13 cellular contexts compared by ENCODE assay signal in genomic region chr19:38700933-38701454, GRCh38. TPM values are rescaled to one million over a fixed set of nuclear protein-coding genes. Genes with fewer than 3 reads are reported as not detected.
DNase-seq lines count a peak whose midpoint lies in the region; ATAC-seq and TF ChIP-seq lines count a peak whose summit lies in the region.
"Had no signal": no experiment of that assay in that cellular context is flagged by ENCODE, and none has a peak within 500 bp of the region (broad histone marks: within the 10 kb centered on the region; RNA-seq: fewer than 3 reads in every experiment).

No MANE protein-coding gene starts in this region.

- H3K79me2 ChIP-seq in GM23338 (replicated peaks; ENCODE audit: insufficient read depth) (peaks cover 48% of the 10 kb centered on the region), hepatocyte (peaks cover 76% of the 10 kb centered on the region), neural progenitor cell (ENCODE audit: low read depth) (peaks cover 47% of the 10 kb centered on the region)

- H4K20me1 ChIP-seq in GM23338 (replicated peaks; ENCODE audit: insufficient read depth) (peaks cover 13% of the 10 kb centered on the region), hepatocyte (ENCODE audit: insufficient read depth, poor library complexity, severe bottlenecking) (peaks cover 13% of the 10 kb centered on the region), neural progenitor cell (ENCODE audit: low read depth) (peaks cover 39% of the 10 kb centered on the region)

- H3K9me3 Mint-ChIP-seq in GM23338 (no peaks in the 10 kb centered on the region), neural progenitor cell (no peaks in the 10 kb centered on the region)
- H3K9me3 Mint-ChIP-seq: T-helper 2 cell treated with Interferon-gamma antibody and Interleukin-4, amounts not matched to agents 5 μg/mL and 100 μg/mL, for 36 hours had no signal

- H3K4me1 ChIP-seq in GM23338 (ENCODE audit: insufficient read depth), result peaks cover 16% of the 10 kb centered on the region
- peaks cover 16% of the 10 kb centered on the region for H3K4me1 ChIP-seq in adipocyte (ENCODE audit: control insufficient read depth, insufficient read depth, low read length)
- H3K4me1 ChIP-seq in hepatocyte (ENCODE audit: insufficient read depth), result peaks cover 54% of the 10 kb centered on the region
- H3K4me1 ChIP-seq in gastrocnemius medialis, result peaks cover 30 to 39% of the 10 kb centered on the region in 2 donors
- peaks cover 16% of the 10 kb centered on the region for H3K4me1 ChIP-seq in neural progenitor cell

- DNase-seq in GM23338 (ENCODE audit: low spot score) (no peak), adipocyte (ENCODE audit: low read depth) (no peak), hepatocyte (ENCODE audit: low spot score) (no peak), gastrocnemius medialis (no peak), putamen (ENCODE audit: low spot score) (no peak), GM13977 (ENCODE audit: low spot score) (no peak), neural progenitor cell (ENCODE audit: low spot score) (no peak)
- DNase-seq: GDM1, immature natural killer cell, NCI-H187 treated with DMSO at 0.1 percent for 48 hours had no signal

- H3K9me3 ChIP-seq in adipocyte (ENCODE audit: control insufficient read depth, low read length) (no peaks in the 10 kb centered on the region), hepatocyte (ENCODE audit: low read depth) (no peaks in the 10 kb centered on the region), gastrocnemius medialis (no peaks in the 10 kb centered on the region), neural progenitor cell (ENCODE audit: low read depth) (no peaks in the 10 kb centered on the region)

- WGBS in hepatocyte (ENCODE audit: low lambda C conversion rate, missing lambda C conversion rate), result 73% methylated on average over 18 of the region's 18 CpGs

- peaks cover 14% of the 10 kb centered on the region for H3K27me3 Mint-ChIP-seq in GM23338 (ENCODE audit: insufficient read depth, low read depth, poor library complexity)
- H3K27me3 Mint-ChIP-seq in neural progenitor cell (ENCODE audit: insufficient read depth, low read depth), result no peaks in the 10 kb centered on the region

- no peaks in the 10 kb centered on the region for H3K27me3 ChIP-seq in GM23338 (ENCODE audit: insufficient read depth)
- H3K27me3 ChIP-seq in adipocyte (replicated peaks; ENCODE audit: control insufficient read depth, insufficient read depth, low read length), result no peaks in the 10 kb centered on the region
- no peaks in the 10 kb centered on the region for H3K27me3 ChIP-seq in hepatocyte
- H3K27me3 ChIP-seq in gastrocnemius medialis, result no peaks in the 10 kb centered on the region
- H3K27me3 ChIP-seq in neural progenitor cell, result no peaks in the 10 kb centered on the region

- H3K27ac ChIP-seq in GM23338 (ENCODE audit: low read depth) (peak overlapping the region; percentile 69; the same call in 1 of the 2 replicates), hepatocyte (peak overlapping the region; percentile 97), gastrocnemius medialis (peak overlapping the region; percentile 26 to 95 (median 60)), neural progenitor cell (no peak overlapping the region)
- H3K27ac ChIP-seq: C4-2B had no signal

- no peak for TF ChIP-seq POLR2A in gastrocnemius medialis (IDR thresholded peaks at IDR 0.05)

- H3K27ac Mint-ChIP-seq in GM23338 (0 out of 2 replicates have a peak overlapping the region, but pooled peaks have one; percentile 36), neural progenitor cell (no peak overlapping the region)
- H3K27ac Mint-ChIP-seq: T-helper 2 cell treated with Interferon-gamma antibody and Interleukin-4, amounts not matched to agents 5 μg/mL and 100 μg/mL, for 36 hours had no signal

- in situ Hi-C loops in gastrocnemius medialis (cut with MboI; ENCODE audit: low sequenced_read_pairs in 4 of 4), result no loop called here
- in situ Hi-C loops in GM13977 (cut with MboI; ENCODE audit: low pct_unique_long_range_greater_than_20kb, low sequenced_read_pairs, unreplicated experiment), result no loop called here

- H3F3A ChIP-seq in GM23338 (replicated peaks; ENCODE audit: low read depth) (0 out of 2 replicates have a peak, but pooled peaks cover 10% of the 10 kb centered on the region), neural progenitor cell (ENCODE audit: low read depth) (no peaks in the 10 kb centered on the region)

- H3K36me3 ChIP-seq in GM23338 (ENCODE audit: insufficient read depth), result peaks cover 10% of the 10 kb centered on the region; the same call in 1 of the 2 replicates
- H3K36me3 ChIP-seq in adipocyte (ENCODE audit: control insufficient read depth, insufficient read depth, low read length, severe bottlenecking), result peaks cover 65% of the 10 kb centered on the region
- H3K36me3 ChIP-seq in hepatocyte (replicated peaks; ENCODE audit: insufficient read depth, low read depth), result no peaks in the 10 kb centered on the region
- peaks cover 0 to 34% of the 10 kb centered on the region in 2 donors for H3K36me3 ChIP-seq in gastrocnemius medialis
- no peaks in the 10 kb centered on the region for H3K36me3 ChIP-seq in neural progenitor cell

- no peaks in the 10 kb centered on the region for H3K9me2 ChIP-seq in GM23338 (ENCODE audit: insufficient read depth)
- H3K9me2 ChIP-seq in hepatocyte (replicated peaks; ENCODE audit: insufficient read depth), result no peaks in the 10 kb centered on the region

- no peak overlapping the region for H3K4me2 ChIP-seq in GM23338
- H3K4me2 ChIP-seq in hepatocyte, result peak overlapping the region; percentile 49
- H3K4me2 ChIP-seq in neural progenitor cell, result no peak overlapping the region

- intact Hi-C loops in gastrocnemius medialis (cut with DNase I; ENCODE audit: low total_unique reads), result no loop called here

- H2AFZ ChIP-seq in GM23338, result no peak overlapping the region
- H2AFZ ChIP-seq in hepatocyte, result no peak overlapping the region
- H2AFZ ChIP-seq in neural progenitor cell (replicated peaks), result no peak overlapping the region

- H3K4me3 Mint-ChIP-seq in GM23338, result no peak overlapping the region
- H3K4me3 Mint-ChIP-seq in neural progenitor cell, result no peak overlapping the region
- H3K4me3 Mint-ChIP-seq: immature natural killer cell; T-helper 2 cell treated with Interferon-gamma antibody and Interleukin-4, amounts not matched to agents 5 μg/mL and 100 μg/mL, for 36 hours had no signal

- H3K4me3 ChIP-seq in GM23338 (no peak overlapping the region), adipocyte (ENCODE audit: low read length) (no peak overlapping the region), hepatocyte (no peak overlapping the region), gastrocnemius medialis (no peak overlapping the region), neural progenitor cell (no peak overlapping the region)

- no peak for TF ChIP-seq CTCF in GM23338 (conservative IDR thresholded peaks at IDR 0.05; ENCODE audit: low read depth in 2 of 2)
- no peak for TF ChIP-seq CTCF in hepatocyte (IDR thresholded peaks at IDR 0.05; ENCODE audit: poor library complexity)
- TF ChIP-seq CTCF in gastrocnemius medialis (IDR thresholded peaks at IDR 0.05 in 4 of 5, conservative IDR thresholded peaks at IDR 0.05 in 1 of 5), result no peak
- TF ChIP-seq CTCF in GM13977 (IDR thresholded peaks at IDR 0.05; ENCODE audit: extremely low read depth, insufficient read depth, missing control alignments), result no peak
- TF ChIP-seq CTCF in neural progenitor cell (IDR thresholded peaks at IDR 0.05), result no peak

- H3K4me1 Mint-ChIP-seq in GM23338, result peaks cover 34% of the 10 kb centered on the region
- H3K4me1 Mint-ChIP-seq in neural progenitor cell, result peaks cover 42% of the 10 kb centered on the region

- ATAC-seq in GM23338 (no peak), gastrocnemius medialis (no peak), HG03025 (IDR thresholded peaks at IDR 0.05; ENCODE audit: low FRiP score, unreplicated experiment) (no peak)

- peaks cover 68% of the 10 kb centered on the region for H3K36me3 Mint-ChIP-seq in GM23338 (ENCODE audit: low read depth)
- H3K36me3 Mint-ChIP-seq in neural progenitor cell, result peaks cover 14% of the 10 kb centered on the region
- H3K36me3 Mint-ChIP-seq: immature natural killer cell had no signal

- H3K9ac ChIP-seq in adipocyte (ENCODE audit: low read length) (peak overlapping the region; percentile 27), neural progenitor cell (no peak overlapping the region)

RNA-seq across cellular contexts. Expression of gene CAPN12, which starts 43.3 kb away (rescaled TPM):
- 8.0 and 20.5 TPM in 2 replicates for total RNA-seq in GM23338 (2014; rRNA removed; shearing (Covaris generic))
- polyA plus RNA-seq in GM23338 (2016; fragmentation: Nextera tagmentation; extraction: Ambion mirVana), result 19.1 and 21.8 TPM in 2 replicates
- total RNA-seq in hepatocyte, result 12.5 and 26.6 TPM in 2 replicates
- polyA plus RNA-seq in hepatocyte, result 24.3 and 38.9 TPM in 2 replicates
- under 1 TPM in 1 of 4 donors, not detected in 3; 0.42 TPM for total RNA-seq in gastrocnemius medialis
- total RNA-seq in neural progenitor cell (ENCODE audit: low replicate concordance), result 1.0 and 4.9 TPM in 2 replicates

RNA-seq across cellular contexts. Expression of gene ACTN4, which starts 53.5 kb away (rescaled TPM):
- 379 and 427 TPM in 2 replicates for total RNA-seq in GM23338 (2014; rRNA removed; shearing (Covaris generic))
- polyA plus RNA-seq in GM23338 (2016; fragmentation: Nextera tagmentation; extraction: Ambion mirVana) (54.6 and 68.9 TPM in 2 replicates), hepatocyte (54.4 and 59.3 TPM in 2 replicates)
- total RNA-seq in hepatocyte (278 and 321 TPM in 2 replicates), gastrocnemius medialis (10 to 100 TPM; 32.0 to 85.3 (median 63.9) TPM), neural progenitor cell (ENCODE audit: low replicate concordance) (127 and 233 TPM in 2 replicates)
